In the genomic region with DNA sequence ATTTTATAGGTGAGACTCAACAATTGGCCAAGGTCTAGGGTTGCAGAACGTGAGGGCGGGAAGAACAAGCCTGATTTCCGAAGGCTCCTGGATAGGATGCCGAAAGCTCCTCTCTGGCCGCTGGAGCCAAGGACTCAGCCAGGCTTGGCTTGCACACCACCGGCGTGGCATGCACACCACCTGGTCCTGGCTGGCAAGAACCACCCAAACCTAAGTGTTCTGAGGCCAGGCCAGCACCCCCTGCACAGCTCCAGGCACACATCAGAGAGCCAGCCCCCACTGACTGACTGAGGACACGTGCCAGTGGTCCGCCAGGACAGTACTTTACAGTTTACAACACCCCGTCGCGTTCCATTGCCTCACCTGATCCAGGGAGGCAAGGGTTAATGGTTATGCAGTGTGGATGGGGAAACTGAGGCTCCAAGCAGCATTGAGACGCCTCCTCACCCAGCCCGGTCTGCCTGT, we compare ENCODE assay signal across 9 cellular contexts. TPM values are rescaled to one million over a fixed set of nuclear protein-coding genes. Genes with fewer than 3 reads are reported as not detected.
DNase-seq lines count a peak whose midpoint lies in the region; TF ChIP-seq lines count a peak whose summit lies in the region.
"Had no signal": no experiment of that assay in that cellular context is flagged by ENCODE, and none has a peak within 500 bp of the region (broad histone marks: within the 10 kb centered on the region; RNA-seq: fewer than 3 reads in every experiment).

No MANE protein-coding gene starts in this region.

- H3K27me3 ChIP-seq in esophagus squamous epithelium: no peaks in the 10 kb centered on the region
- peaks cover 4% of the 10 kb centered on the region for H3K27me3 ChIP-seq in mucosa of stomach (ENCODE audit: control insufficient read depth, insufficient read depth, low read length)
- H3K27me3 ChIP-seq in vagina: no peaks in the 10 kb centered on the region

- H3K9me3 ChIP-seq in esophagus squamous epithelium (no peaks in the 10 kb centered on the region), mucosa of stomach (ENCODE audit: control insufficient read depth, low read length) (no peaks in the 10 kb centered on the region), vagina (no peaks in the 10 kb centered on the region)

- DNase-seq in NCI-H82 (lab: John Stamatoyannopoulos, UW) (peak; percentile 70), NCI-H82 treated with DMSO at 0.1 percent for 48 hours (lab: John Stamatoyannopoulos, UW; ENCODE audit: unreplicated experiment) (no peak), esophagus squamous epithelium (lab: John Stamatoyannopoulos, UW) (no peak), vagina (ENCODE audit: extremely low spot score in 2 of 2) (no peak), HEK293T (ENCODE audit: extremely low spot score) (no peak), kidney glomerular epithelial cell (lab: John Stamatoyannopoulos, UW) (no peak)
- DNase-seq in activated effector memory CD4-positive, alpha-beta T cell treated with Interleukin-2 at 50 U/mL for 16 hours: no peak

- 55 to 60% methylated on average over 9 of the region's 14 CpGs for WGBS in esophagus squamous epithelium, 2 donors

- H3K4me1 ChIP-seq in esophagus squamous epithelium (peaks cover 21 to 79% (median 39%) of the 10 kb centered on the region in 3 donors), mucosa of stomach (ENCODE audit: control insufficient read depth, insufficient read depth, low read length) (peaks cover 22% of the 10 kb centered on the region), vagina (peaks cover 71% of the 10 kb centered on the region)

- H3K27ac ChIP-seq in esophagus squamous epithelium (peak overlapping the region; percentile 13 to 87 (median 75)), vagina (peak overlapping the region; percentile 78)
- H3K27ac ChIP-seq: 22Rv1 had no signal

- H3K36me3 ChIP-seq in esophagus squamous epithelium (no peaks in the 10 kb centered on the region), mucosa of stomach (ENCODE audit: control insufficient read depth, insufficient read depth, low read length) (no peaks in the 10 kb centered on the region), vagina (no peaks in the 10 kb centered on the region)

- H3K9ac ChIP-seq in mucosa of stomach (ENCODE audit: low read length): peak overlapping the region; percentile 52

- CTCF ChIA-PET in HEK293T (lab: Yijun Ruan, JAX): no interaction called here

- TF ChIP-seq CTCF in esophagus squamous epithelium (IDR thresholded peaks at IDR 0.05) (no peak), vagina (IDR thresholded peaks at IDR 0.05) (no peak)

- TF ChIP-seq POLR2A in esophagus squamous epithelium (IDR thresholded peaks at IDR 0.05): no peak
- no peak for TF ChIP-seq POLR2A in vagina (IDR thresholded peaks at IDR 0.05)

- intact Hi-C loops in esophagus squamous epithelium (cut with DNase I): loop anchor here (10.0 kb wide), 1 partner anchor 90 kb away; no protein-coding TSS in a partner anchor
- intact Hi-C loops in vagina (cut with DNase I): loop anchor here (5.0 kb wide), 2 partner anchors 53 to 92 kb away; no protein-coding TSS in a partner anchor

- peak overlapping the region; percentile 25 to 69 (median 46) for H3K4me3 ChIP-seq in esophagus squamous epithelium
- H3K4me3 ChIP-seq in mucosa of stomach (ENCODE audit: low read length): no peak overlapping the region
- H3K4me3 ChIP-seq in vagina: peak overlapping the region; percentile 54 to 62

- POLR2A ChIA-PET in HEK293T (lab: Yijun Ruan, JAX): no interaction called here

TF ChIP-seq in HEK293T, 16 proteins besides CTCF, POLR2A, EP300 and RAD21:
- no peak for TF ChIP-seq BHLHE40 (IDR thresholded peaks at IDR 0.05; ENCODE audit: borderline replicate concordance)
TF ChIP-seq in HEK293T: peak in this region for 0.

RNA-seq across cellular contexts. Expression of a gene that starts 0.4 kb away (rescaled TPM):
- total RNA-seq in esophagus squamous epithelium (10 to 100 TPM in 2 of 4 donors, 1 to 10 TPM in 2; 2.8 to 33.2 (median 11.5) TPM), vagina (92.8 TPM)
